Comparison of ENCODE assay signal across 2 cellular contexts in the genomic region with DNA sequence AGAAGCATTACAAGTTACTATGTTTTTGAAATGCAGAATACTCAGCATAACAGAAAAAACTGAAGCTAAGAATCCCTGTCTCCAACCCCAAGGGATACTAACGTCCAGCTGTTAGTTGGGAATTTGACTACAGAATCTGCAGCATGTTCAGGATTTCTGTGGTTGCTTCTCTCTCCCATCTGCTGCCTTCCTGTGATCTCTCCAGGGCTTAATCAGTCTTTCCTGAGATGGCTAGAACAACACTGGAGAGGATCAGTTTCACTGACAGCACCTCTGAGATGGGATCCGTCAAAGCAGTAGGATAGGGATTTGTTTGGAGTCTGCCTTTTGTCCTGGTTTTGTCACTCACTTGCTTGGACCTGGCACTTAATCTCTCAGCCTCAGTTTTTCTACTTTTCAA.
TF ChIP-seq lines count a peak whose summit lies in the region.

No MANE protein-coding gene starts in this region.

TF ChIP-seq in GM23338, 12 proteins besides CTCF, POLR2A, EP300 and RAD21 (continued from another document):
- TF ChIP-seq, protein P1, sequence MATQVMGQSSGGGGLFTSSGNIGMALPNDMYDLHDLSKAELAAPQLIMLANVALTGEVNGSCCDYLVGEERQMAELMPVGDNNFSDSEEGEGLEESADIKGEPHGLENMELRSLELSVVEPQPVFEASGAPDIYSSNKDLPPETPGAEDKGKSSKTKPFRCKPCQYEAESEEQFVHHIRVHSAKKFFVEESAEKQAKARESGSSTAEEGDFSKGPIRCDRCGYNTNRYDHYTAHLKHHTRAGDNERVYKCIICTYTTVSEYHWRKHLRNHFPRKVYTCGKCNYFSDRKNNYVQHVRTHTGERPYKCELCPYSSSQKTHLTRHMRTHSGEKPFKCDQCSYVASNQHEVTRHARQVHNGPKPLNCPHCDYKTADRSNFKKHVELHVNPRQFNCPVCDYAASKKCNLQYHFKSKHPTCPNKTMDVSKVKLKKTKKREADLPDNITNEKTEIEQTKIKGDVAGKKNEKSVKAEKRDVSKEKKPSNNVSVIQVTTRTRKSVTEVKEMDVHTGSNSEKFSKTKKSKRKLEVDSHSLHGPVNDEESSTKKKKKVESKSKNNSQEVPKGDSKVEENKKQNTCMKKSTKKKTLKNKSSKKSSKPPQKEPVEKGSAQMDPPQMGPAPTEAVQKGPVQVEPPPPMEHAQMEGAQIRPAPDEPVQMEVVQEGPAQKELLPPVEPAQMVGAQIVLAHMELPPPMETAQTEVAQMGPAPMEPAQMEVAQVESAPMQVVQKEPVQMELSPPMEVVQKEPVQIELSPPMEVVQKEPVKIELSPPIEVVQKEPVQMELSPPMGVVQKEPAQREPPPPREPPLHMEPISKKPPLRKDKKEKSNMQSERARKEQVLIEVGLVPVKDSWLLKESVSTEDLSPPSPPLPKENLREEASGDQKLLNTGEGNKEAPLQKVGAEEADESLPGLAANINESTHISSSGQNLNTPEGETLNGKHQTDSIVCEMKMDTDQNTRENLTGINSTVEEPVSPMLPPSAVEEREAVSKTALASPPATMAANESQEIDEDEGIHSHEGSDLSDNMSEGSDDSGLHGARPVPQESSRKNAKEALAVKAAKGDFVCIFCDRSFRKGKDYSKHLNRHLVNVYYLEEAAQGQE (IDR thresholded peaks at IDR 0.05; ENCODE audit: unreplicated experiment) = no peak
- TF ChIP-seq CREB1 (CRISPR knock-in tag; IDR thresholded peaks at IDR 0.05; ENCODE audit: low read depth) (no peak), EZH2phosphoT487 (IDR thresholded peaks at IDR 0.05; ENCODE audit: unreplicated experiment) (no peak)

TF ChIP-seq in K562, 482 proteins besides CTCF, POLR2A, EP300 and RAD21 (continued from another document):
- TF ChIP-seq MGA (IDR thresholded peaks at IDR 0.05) (no peak), RBM15 (IDR thresholded peaks at IDR 0.05; ENCODE audit: insufficient read depth, low read length) (no peak), HOMEZ (CRISPR knock-in tag; IDR thresholded peaks at IDR 0.05) (no peak), ZNF436 (CRISPR knock-in tag; IDR thresholded peaks at IDR 0.05) (no peak), HDAC3 (IDR thresholded peaks at IDR 0.05; ENCODE audit: borderline replicate concordance, partially characterized antibody) (no peak), GATAD2A (IDR thresholded peaks at IDR 0.05) (no peak), ETV5 (CRISPR knock-in tag; IDR thresholded peaks at IDR 0.05; ENCODE audit: low read depth) (no peak), RNF219 (CRISPR knock-in tag; IDR thresholded peaks at IDR 0.05) (no peak)
- TF ChIP-seq, protein P2, sequence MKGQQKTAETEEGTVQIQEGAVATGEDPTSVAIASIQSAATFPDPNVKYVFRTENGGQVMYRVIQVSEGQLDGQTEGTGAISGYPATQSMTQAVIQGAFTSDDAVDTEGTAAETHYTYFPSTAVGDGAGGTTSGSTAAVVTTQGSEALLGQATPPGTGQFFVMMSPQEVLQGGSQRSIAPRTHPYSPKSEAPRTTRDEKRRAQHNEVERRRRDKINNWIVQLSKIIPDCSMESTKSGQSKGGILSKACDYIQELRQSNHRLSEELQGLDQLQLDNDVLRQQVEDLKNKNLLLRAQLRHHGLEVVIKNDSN (CRISPR knock-in tag; IDR thresholded peaks at IDR 0.05) = no peak
